Comparison of ENCODE assay signal across 8 cellular contexts in the genomic region with DNA sequence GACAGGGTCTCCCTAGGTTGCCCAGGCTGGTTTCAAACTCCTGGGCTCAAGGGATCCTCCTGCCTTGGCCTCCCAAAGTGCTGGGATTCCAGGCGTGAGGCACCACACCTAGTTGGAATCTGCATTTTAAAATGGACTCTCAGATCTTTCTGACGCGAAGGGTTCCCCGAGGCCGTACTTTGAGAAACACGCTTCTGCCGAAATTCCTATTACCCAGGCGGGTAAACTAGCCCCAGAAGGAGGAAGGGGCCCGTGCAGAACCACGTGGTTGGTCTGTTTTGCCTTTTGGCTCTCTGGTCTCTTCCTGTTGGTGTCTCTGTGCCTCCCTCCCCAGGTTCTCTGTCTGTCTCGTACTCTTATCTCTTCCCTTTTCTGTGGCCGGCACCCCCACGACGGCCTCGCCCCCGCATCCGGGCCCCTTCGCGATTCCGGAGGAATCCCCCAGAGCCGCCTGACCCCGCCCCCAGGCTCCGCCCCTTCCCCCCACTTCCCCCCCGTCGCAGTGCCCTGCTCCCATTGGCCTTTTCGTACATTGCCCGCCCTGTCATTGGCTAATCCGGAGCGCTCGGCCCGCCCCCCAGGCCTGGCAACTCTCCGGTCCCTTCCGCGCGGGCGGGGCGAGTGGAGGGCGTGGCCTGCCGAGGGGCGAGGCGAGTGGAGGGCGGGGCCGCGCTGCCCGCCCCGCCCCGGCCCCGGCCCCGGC. TPM values are rescaled to one million over a fixed set of nuclear protein-coding genes. Genes with fewer than 3 reads are reported as not detected.
DNase-seq lines count a peak whose midpoint lies in the region; ATAC-seq and TF ChIP-seq lines count a peak whose summit lies in the region.

A gene (plus strand): TSS at position 689 of the 703 bp plus-strand sequence. CDS start 12,354 bp downstream, outside the sequence.

- ATAC-seq in GM19328 (IDR thresholded peaks at IDR 0.05; ENCODE audit: unreplicated experiment) (peak; percentile 89), HG03469 (IDR thresholded peaks at IDR 0.05; ENCODE audit: unreplicated experiment) (peak; percentile 44), left lobe of liver (peak; percentile 89)

- peak within 1 kb of the TSS; percentile 100 for H3K4me3 Mint-ChIP-seq in activated CD4-positive, alpha-beta T cell treated with anti-CD3 and anti-CD28 coated beads, Interleukin-2, amount 10 ng/mL, durations not matched to agents 24 days and 14 days

- peaks cover 4% of the 10 kb centered on the region; the same call in 1 of the 2 replicates for H3K4me1 ChIP-seq in BE2C

- H3K36me3 Mint-ChIP-seq in activated CD4-positive, alpha-beta T cell treated with anti-CD3 and anti-CD28 coated beads, Interleukin-2, amount 10 ng/mL, durations not matched to agents 24 days and 14 days (ENCODE audit: low read depth): peaks cover 10% of the 10 kb centered on the region

- no peaks in the 10 kb centered on the region for H3K27me3 Mint-ChIP-seq in activated CD4-positive, alpha-beta T cell treated with anti-CD3 and anti-CD28 coated beads, Interleukin-2, amount 10 ng/mL, durations not matched to agents 24 days and 14 days

- TF ChIP-seq CTCF in BE2C (IDR thresholded peaks at IDR 0.05; ENCODE audit: low read depth, low read length) (no peak), coronary artery (IDR thresholded peaks at IDR 0.05) (no peak)

- peak; percentile 100 for DNase-seq in BE2C
- DNase-seq in NCI-H69 (lab: John Stamatoyannopoulos, UW): peak; percentile 99
- DNase-seq in activated CD4-positive, alpha-beta T cell treated with anti-CD3 and anti-CD28 coated beads, Interleukin-2, amount 10 ng/mL, durations not matched to agents 24 days and 14 days: peak; percentile 100
- peak; percentile 95 for DNase-seq in coronary artery (ENCODE audit: low spot score)
- peak; percentile 97 for DNase-seq in left lobe of liver (ENCODE audit: low spot score)
- DNase-seq in stimulated activated CD4-positive, alpha-beta T cell treated with anti-CD3 and anti-CD28 coated beads, Interleukin-1b, Interleukin-23, amount 100 ng/mL, for 48 hours: peak; percentile 99

- H3K4me1 Mint-ChIP-seq in activated CD4-positive, alpha-beta T cell treated with anti-CD3 and anti-CD28 coated beads, Interleukin-2, amount 10 ng/mL, durations not matched to agents 24 days and 14 days: peaks cover 34% of the 10 kb centered on the region

- no peaks in the 10 kb centered on the region for H3K36me3 ChIP-seq in BE2C

- H3K9me3 ChIP-seq in BE2C: no peaks in the 10 kb centered on the region

- H3K4me3 ChIP-seq in BE2C (ENCODE audit: low read depth, low read length) (peak within 1 kb of the TSS; percentile 60), coronary artery (peak within 1 kb of the TSS; percentile 82)

- no peaks in the 10 kb centered on the region for H3K27me3 ChIP-seq in BE2C

- H3K27ac Mint-ChIP-seq in activated CD4-positive, alpha-beta T cell treated with anti-CD3 and anti-CD28 coated beads, Interleukin-2, amount 10 ng/mL, durations not matched to agents 24 days and 14 days: peak within 1 kb of the TSS; percentile 94

- intact Hi-C loops in activated CD4-positive, alpha-beta T cell treated with anti-CD3 and anti-CD28 coated beads, Interleukin-2, amount 10 ng/mL, durations not matched to agents 24 days and 14 days (cut with micrococcal nuclease): loop anchor here (1.0 to 5.0 kb wide), 3 partner anchors 31 to 167 kb away; a partner anchor contains a TSS

- no peaks in the 10 kb centered on the region for H3K9me3 Mint-ChIP-seq in activated CD4-positive, alpha-beta T cell treated with anti-CD3 and anti-CD28 coated beads, Interleukin-2, amount 10 ng/mL, durations not matched to agents 24 days and 14 days

- H3K27ac ChIP-seq in coronary artery: peak within 1 kb of the TSS in 1 of 2 donors; percentile 63

RNA-seq across cellular contexts. Expression of the gene that starts here (rescaled TPM):
- 1.7 TPM for polyA plus RNA-seq in BE2C (2012; ENCODE audit: insufficient read depth, insufficient read length, low read depth)
- 12.5 and 13.5 TPM in 2 replicates for total RNA-seq in activated CD4-positive, alpha-beta T cell treated with anti-CD3 and anti-CD28 coated beads, Interleukin-2, amount 10 ng/mL, durations not matched to agents 24 days and 14 days
- 24.5 TPM for total RNA-seq in left lobe of liver
